In genomic region chr10:113544392-113544791, GRCh38 we compare ENCODE assay signal across 10 cellular contexts. TPM values are rescaled to one million over a fixed set of nuclear protein-coding genes. Genes with fewer than 3 reads are reported as not detected.
"Had no signal": no experiment of that assay in that cellular context is flagged by ENCODE, and none has a peak within 500 bp of the region (broad histone marks: within the 10 kb centered on the region; RNA-seq: fewer than 3 reads in every experiment).

No MANE protein-coding gene starts in this region.

- H3K4me3 ChIP-seq: K562 had no signal

- H3K4me1 Mint-ChIP-seq: IgD-negative memory B cell had no signal

- H3K4me2 ChIP-seq: KMS-11 had no signal

- DNase-seq: IMR-90, KBM-7, KG1 had no signal

- H3K36me3 Mint-ChIP-seq: IgD-negative memory B cell had no signal

- H3K27ac Mint-ChIP-seq: IgD-negative memory B cell had no signal

- H3K4me3 Mint-ChIP-seq: IgD-negative memory B cell had no signal

- H3K27ac ChIP-seq: HL-60, KMS-11 had no signal

- H3K9ac ChIP-seq: KMS-11 had no signal

- ATAC-seq: HepG2, K562 had no signal

RNA-seq across cellular contexts. Expression of gene HABP2, which starts 8.5 kb away (rescaled TPM):
- total RNA-seq: HT-29, HT1080, IMR-90 had no signal
- polyA plus RNA-seq: IgD-negative memory B cell, IMR-90, K562 had no signal
